In the genomic region with DNA sequence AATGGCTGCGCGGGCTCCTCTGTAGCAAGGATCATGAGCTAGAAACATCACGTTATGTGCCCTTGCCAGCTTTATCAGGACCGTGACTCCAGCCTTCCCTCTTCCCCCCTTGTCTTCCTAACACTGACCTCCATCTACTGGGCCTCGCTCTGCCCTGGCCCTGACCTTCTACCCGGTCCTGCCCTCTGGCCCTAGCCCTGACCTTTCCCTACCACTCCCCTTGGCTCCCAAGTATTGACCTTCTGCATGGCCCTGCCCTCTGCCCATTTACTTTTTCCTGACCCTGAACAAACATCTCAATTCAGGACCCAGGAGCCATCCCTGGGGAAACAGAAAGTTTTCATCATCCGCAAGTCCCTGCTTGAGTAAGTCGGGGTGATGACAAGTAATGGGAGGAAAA, we compare ENCODE assay signal across 1 cellular context.
TF ChIP-seq lines count a peak whose summit lies in the region.

No MANE protein-coding gene starts in this region.

TF ChIP-seq in IMR-90, 13 proteins besides CTCF, POLR2A, EP300 and RAD21:
- TF ChIP-seq FOS (IDR thresholded peaks at IDR 0.05; ENCODE audit: low read depth, low read length): no peak
- TF ChIP-seq SMC3 (IDR thresholded peaks at IDR 0.05; ENCODE audit: low read depth, low read length): no peak
- TF ChIP-seq RFX5 (IDR thresholded peaks at IDR 0.05; ENCODE audit: low read depth, low read length): no peak
- TF ChIP-seq BHLHE40 (IDR thresholded peaks at IDR 0.05; ENCODE audit: low read depth, low read length): no peak
- no peak for TF ChIP-seq RCOR1 (IDR thresholded peaks at IDR 0.05; ENCODE audit: insufficient replicate concordance, low read length)
- TF ChIP-seq NFE2L2 (IDR thresholded peaks at IDR 0.05; ENCODE audit: low read depth, low read length): no peak
- TF ChIP-seq MAZ (IDR thresholded peaks at IDR 0.05; ENCODE audit: borderline replicate concordance, low read depth, low read length): no peak
- TF ChIP-seq MAFK (IDR thresholded peaks at IDR 0.05; ENCODE audit: low read depth, low read length): no peak
- TF ChIP-seq CEBPB (IDR thresholded peaks at IDR 0.05; ENCODE audit: low read depth, low read length): no peak
- TF ChIP-seq, protein P1, sequence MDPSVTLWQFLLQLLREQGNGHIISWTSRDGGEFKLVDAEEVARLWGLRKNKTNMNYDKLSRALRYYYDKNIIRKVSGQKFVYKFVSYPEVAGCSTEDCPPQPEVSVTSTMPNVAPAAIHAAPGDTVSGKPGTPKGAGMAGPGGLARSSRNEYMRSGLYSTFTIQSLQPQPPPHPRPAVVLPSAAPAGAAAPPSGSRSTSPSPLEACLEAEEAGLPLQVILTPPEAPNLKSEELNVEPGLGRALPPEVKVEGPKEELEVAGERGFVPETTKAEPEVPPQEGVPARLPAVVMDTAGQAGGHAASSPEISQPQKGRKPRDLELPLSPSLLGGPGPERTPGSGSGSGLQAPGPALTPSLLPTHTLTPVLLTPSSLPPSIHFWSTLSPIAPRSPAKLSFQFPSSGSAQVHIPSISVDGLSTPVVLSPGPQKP (IDR thresholded peaks at IDR 0.05; ENCODE audit: borderline replicate concordance, low read depth, low read length): no peak
- TF ChIP-seq USF2 (IDR thresholded peaks at IDR 0.05; ENCODE audit: low read depth, low read length): no peak
- no peak for TF ChIP-seq MXI1 (IDR thresholded peaks at IDR 0.05; ENCODE audit: borderline replicate concordance, low read depth, low read length)
- TF ChIP-seq CHD1 (IDR thresholded peaks at IDR 0.05; ENCODE audit: low read depth, low read length): no peak
